Comparison of ENCODE assay signal across 17 cellular contexts in the genomic region with DNA sequence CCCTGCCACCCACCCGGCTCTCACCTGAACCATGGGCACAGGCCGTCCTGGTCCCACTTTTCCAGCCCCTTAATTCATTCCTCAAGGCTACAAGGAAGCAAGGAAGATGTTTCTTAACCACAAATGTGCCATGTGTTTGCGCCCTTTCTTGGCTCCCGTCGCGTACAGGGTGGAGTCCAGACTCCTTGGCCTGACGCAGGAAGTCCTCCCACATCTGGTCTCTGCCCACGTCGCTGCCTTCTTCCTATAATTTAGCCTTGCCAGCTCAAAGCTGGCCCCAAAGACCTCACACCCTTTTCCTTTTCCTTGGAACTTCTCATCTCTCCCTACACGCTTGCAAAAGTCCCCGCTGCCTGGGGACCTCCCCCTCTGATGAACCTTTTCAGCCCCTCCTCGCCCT. TPM values are rescaled to one million over a fixed set of nuclear protein-coding genes. Genes with fewer than 3 reads are reported as not detected.
DNase-seq lines count a peak whose midpoint lies in the region; ATAC-seq, FAIRE-seq and TF ChIP-seq lines count a peak whose summit lies in the region.
"Had no signal": no experiment of that assay in that cellular context is flagged by ENCODE, and none has a peak within 500 bp of the region (broad histone marks: within the 10 kb centered on the region; RNA-seq: fewer than 3 reads in every experiment).

No MANE protein-coding gene starts in this region.

- WGBS in small intestine, 3 donors: 18 to 49% (median 38%) methylated on average over 12 of the region's 12 CpGs

- H3K36me3 ChIP-seq in right atrium auricular region (no peaks in the 10 kb centered on the region), small intestine (ENCODE audit: control insufficient read depth in 2 of 2, insufficient read depth in 2 of 2, low read length in 2 of 2) (no peaks in the 10 kb centered on the region)

- H3K27me3 Mint-ChIP-seq in T-helper 1 cell treated with Interleukin-12 subunit alpha and Interleukin-12 subunit beta and Interleukin-4 antibody, amounts not matched to agents 30 μg/mL and 1 μg/mL, for 36 hours (ENCODE audit: low read depth): peaks cover 52% of the 10 kb centered on the region

- H3K9me3 ChIP-seq in right atrium auricular region: no peaks in the 10 kb centered on the region
- no peaks in the 10 kb centered on the region for H3K9me3 ChIP-seq in small intestine (ENCODE audit: control insufficient read depth, low read depth)

- H3K27me3 ChIP-seq in right atrium auricular region: peaks cover 3 to 22% of the 10 kb centered on the region in 2 donors
- H3K27me3 ChIP-seq in small intestine (ENCODE audit: control insufficient read depth in 2 of 2, insufficient read depth in 2 of 2, low read length in 2 of 2): no peaks in the 10 kb centered on the region

- H3K4me1 Mint-ChIP-seq in T-helper 1 cell treated with Interleukin-12 subunit alpha and Interleukin-12 subunit beta and Interleukin-4 antibody, amounts not matched to agents 30 μg/mL and 1 μg/mL, for 36 hours (ENCODE audit: low read depth): peaks cover 7% of the 10 kb centered on the region

- no peak overlapping the region for H3K27ac Mint-ChIP-seq in T-helper 1 cell treated with Interleukin-12 subunit alpha and Interleukin-12 subunit beta and Interleukin-4 antibody, amounts not matched to agents 30 μg/mL and 1 μg/mL, for 36 hours

- TF ChIP-seq CTCF in right atrium auricular region (IDR thresholded peaks at IDR 0.05): no peak

- H3K4me1 ChIP-seq in right atrium auricular region (peaks cover 0 to 24% of the 10 kb centered on the region in 2 donors), small intestine (ENCODE audit: control insufficient read depth in 2 of 2, insufficient read depth in 1 of 2, low read depth in 1 of 2, low read length in 1 of 2) (no peaks in the 10 kb centered on the region)

- no peak for FAIRE-seq in small intestine (lab: Jason Lieb, UNC)
- FAIRE-seq: K562 had no signal

- H3K36me3 Mint-ChIP-seq in T-helper 1 cell treated with Interleukin-12 subunit alpha and Interleukin-12 subunit beta and Interleukin-4 antibody, amounts not matched to agents 30 μg/mL and 1 μg/mL, for 36 hours (ENCODE audit: low read depth): peaks cover 7% of the 10 kb centered on the region

- ATAC-seq in GM21825 (IDR thresholded peaks at IDR 0.05; ENCODE audit: unreplicated experiment): no peak
- ATAC-seq: K562 had no signal

- no peaks in the 10 kb centered on the region for H3K9me3 Mint-ChIP-seq in T-helper 1 cell treated with Interleukin-12 subunit alpha and Interleukin-12 subunit beta and Interleukin-4 antibody, amounts not matched to agents 30 μg/mL and 1 μg/mL, for 36 hours

- H3K27ac ChIP-seq in right atrium auricular region: peak overlapping the region in 1 of 2 donors; percentile 25
- no peak overlapping the region for H3K27ac ChIP-seq in small intestine (ENCODE audit: low read depth in 1 of 2, low read length in 1 of 2)
- H3K27ac ChIP-seq: 22Rv1 had no signal

- peak overlapping the region; percentile 45 for H3K4me3 Mint-ChIP-seq in T-helper 1 cell treated with Interleukin-12 subunit alpha and Interleukin-12 subunit beta and Interleukin-4 antibody, amounts not matched to agents 30 μg/mL and 1 μg/mL, for 36 hours

- DNase-seq in T-helper 1 cell (no peak), UCSD-AML1 (lab: John Stamatoyannopoulos, UW; ENCODE audit: unreplicated experiment) (peak; percentile 71), right atrium auricular region (ENCODE audit: low spot score) (peak; percentile 67), small intestine (peak; percentile 64), inferior parietal cortex (ENCODE audit: extremely low spot score) (no peak)
- DNase-seq in stimulated activated CD4-positive, alpha-beta T cell treated with anti-CD3 and anti-CD28 coated beads, Interleukin-12 subunit alpha, Interleukin-12 subunit beta, amount 100 ng/mL, for 4 hours: no peak
- DNase-seq: activated CD4-positive, alpha-beta T cell treated with anti-CD3 and anti-CD28 coated beads, Interleukin-2, amount 50 U/mL, for 48 hours; GOT3; islet precursor cell; NCI-H446; SIG-M5 had no signal

- H3K4me3 ChIP-seq in right atrium auricular region: no peak overlapping the region
- H3K4me3 ChIP-seq in small intestine (ENCODE audit: low read depth in 1 of 2, low read length in 2 of 2): no peak overlapping the region
- H3K4me3 ChIP-seq: K562 had no signal

RNA-seq across cellular contexts. Expression of a gene that starts 38.8 kb away (rescaled TPM):
- total RNA-seq in right atrium auricular region: not detected
- not detected for polyA plus RNA-seq in small intestine
- total RNA-seq: K562, pulmonary artery endothelial cell, urinary bladder had no signal
- polyA plus RNA-seq: K562, urinary bladder had no signal

RNA-seq across cellular contexts. Expression of a gene that starts 48.0 kb away (rescaled TPM):
- total RNA-seq in right atrium auricular region: 1 to 10 TPM in 1 of 2 donors, under 1 TPM in 1; 0.48 to 4.2 TPM
- polyA plus RNA-seq in small intestine: 1 to 10 TPM in 1 of 3 donors, not detected in 2; 4.3 TPM
- total RNA-seq: K562, pulmonary artery endothelial cell, urinary bladder had no signal

RNA-seq across cellular contexts. Expression of a gene that starts 51.7 kb away (rescaled TPM):
- total RNA-seq in right atrium auricular region: 100 to 1,000 TPM in 1 of 2 donors, 10 to 100 TPM in 1; 94.9 to 116 TPM
- polyA plus RNA-seq in small intestine: 10 to 100 TPM; 69.8 to 89.2 (median 77.8) TPM

Comparison
In these comparisons a context has a peak if more than half of its experiments do, and no peak if none do; other contexts are left out.
1. DNase-seq: peak in UCSD-AML1 (single experiment), right atrium auricular region (single experiment) and small intestine (single experiment); none in T-helper 1 cell (0 of 5), inferior parietal cortex (single experiment) and stimulated activated CD4-positive, alpha-beta T cell treated with anti-CD3 and anti-CD28 coated beads, Interleukin-12 subunit alpha, Interleukin-12 subunit beta, amount 100 ng/mL, for 4 hours (single experiment).